Comparison of ENCODE assay signal across 1 cellular context in genomic region chr6:43489277-43490072, GRCh38.
TF ChIP-seq lines count a peak whose summit lies in the region.

No MANE protein-coding gene starts in this region.

TF ChIP-seq in HepG2, 621 proteins besides CTCF, POLR2A, EP300 and RAD21 (continued from another document and continues in another):
- TF ChIP-seq MNT (IDR thresholded peaks at IDR 0.05), result no peak
- 0 out of 2 replicates have a peak, but pooled peaks have one; percentile 67 for TF ChIP-seq SRY (CRISPR knock-in tag; IDR thresholded peaks at IDR 0.05)
- TF ChIP-seq NRL (CRISPR knock-in tag; IDR thresholded peaks at IDR 0.05; ENCODE audit: borderline replicate concordance), result peak; percentile 92
- TF ChIP-seq ZMAT3 (CRISPR knock-in tag; conservative IDR thresholded peaks at IDR 0.05), result 0 out of 2 replicates have a peak, but pooled peaks have one; percentile 61
- no peak for TF ChIP-seq PAF1 (CRISPR knock-in tag; IDR thresholded peaks at IDR 0.05)
- no peak for TF ChIP-seq HCFC1 (IDR thresholded peaks at IDR 0.05; ENCODE audit: low read depth, low read length)
- TF ChIP-seq FOXK2 (IDR thresholded peaks at IDR 0.05), result no peak
- TF ChIP-seq ZNF747 (CRISPR knock-in tag; IDR thresholded peaks at IDR 0.05; ENCODE audit: borderline replicate concordance), result 0 out of 2 replicates have a peak, but pooled peaks have one; percentile 3
- TF ChIP-seq, protein P1, sequence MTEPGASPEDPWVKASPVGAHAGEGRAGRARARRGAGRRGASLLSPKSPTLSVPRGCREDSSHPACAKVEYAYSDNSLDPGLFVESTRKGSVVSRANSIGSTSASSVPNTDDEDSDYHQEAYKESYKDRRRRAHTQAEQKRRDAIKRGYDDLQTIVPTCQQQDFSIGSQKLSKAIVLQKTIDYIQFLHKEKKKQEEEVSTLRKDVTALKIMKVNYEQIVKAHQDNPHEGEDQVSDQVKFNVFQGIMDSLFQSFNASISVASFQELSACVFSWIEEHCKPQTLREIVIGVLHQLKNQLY (CRISPR knock-in tag; IDR thresholded peaks at IDR 0.05), result no peak
- peak; percentile 69 for TF ChIP-seq ZNF331 (CRISPR knock-in tag; IDR thresholded peaks at IDR 0.05)
- TF ChIP-seq ZNF546 (CRISPR knock-in tag; conservative IDR thresholded peaks at IDR 0.05), result no peak
- TF ChIP-seq NFATC3 (CRISPR knock-in tag; IDR thresholded peaks at IDR 0.05), result no peak
- TF ChIP-seq ELF1 (CRISPR knock-in tag; IDR thresholded peaks at IDR 0.05), result no peak
- TF ChIP-seq THYN1 (CRISPR knock-in tag; IDR thresholded peaks at IDR 0.05; ENCODE audit: borderline replicate concordance, low read depth), result no peak
- TF ChIP-seq ZBTB20 (CRISPR knock-in tag; IDR thresholded peaks at IDR 0.05; ENCODE audit: borderline replicate concordance, low read depth), result no peak
- 0 out of 2 replicates have a peak, but pooled peaks have one; percentile 20 for TF ChIP-seq ZNF235 (CRISPR knock-in tag; IDR thresholded peaks at IDR 0.05; ENCODE audit: borderline replicate concordance)
- TF ChIP-seq ZNF280B (CRISPR knock-in tag; IDR thresholded peaks at IDR 0.05; ENCODE audit: borderline replicate concordance), result peak; percentile 77; the same call in 1 of the 2 replicates
- TF ChIP-seq, protein P2, sequence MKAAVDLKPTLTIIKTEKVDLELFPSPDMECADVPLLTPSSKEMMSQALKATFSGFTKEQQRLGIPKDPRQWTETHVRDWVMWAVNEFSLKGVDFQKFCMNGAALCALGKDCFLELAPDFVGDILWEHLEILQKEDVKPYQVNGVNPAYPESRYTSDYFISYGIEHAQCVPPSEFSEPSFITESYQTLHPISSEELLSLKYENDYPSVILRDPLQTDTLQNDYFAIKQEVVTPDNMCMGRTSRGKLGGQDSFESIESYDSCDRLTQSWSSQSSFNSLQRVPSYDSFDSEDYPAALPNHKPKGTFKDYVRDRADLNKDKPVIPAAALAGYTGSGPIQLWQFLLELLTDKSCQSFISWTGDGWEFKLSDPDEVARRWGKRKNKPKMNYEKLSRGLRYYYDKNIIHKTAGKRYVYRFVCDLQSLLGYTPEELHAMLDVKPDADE (CRISPR knock-in tag; IDR thresholded peaks at IDR 0.05), result no peak
- no peak for TF ChIP-seq NR2F1 (CRISPR knock-in tag; IDR thresholded peaks at IDR 0.05)
- TF ChIP-seq, protein P3, sequence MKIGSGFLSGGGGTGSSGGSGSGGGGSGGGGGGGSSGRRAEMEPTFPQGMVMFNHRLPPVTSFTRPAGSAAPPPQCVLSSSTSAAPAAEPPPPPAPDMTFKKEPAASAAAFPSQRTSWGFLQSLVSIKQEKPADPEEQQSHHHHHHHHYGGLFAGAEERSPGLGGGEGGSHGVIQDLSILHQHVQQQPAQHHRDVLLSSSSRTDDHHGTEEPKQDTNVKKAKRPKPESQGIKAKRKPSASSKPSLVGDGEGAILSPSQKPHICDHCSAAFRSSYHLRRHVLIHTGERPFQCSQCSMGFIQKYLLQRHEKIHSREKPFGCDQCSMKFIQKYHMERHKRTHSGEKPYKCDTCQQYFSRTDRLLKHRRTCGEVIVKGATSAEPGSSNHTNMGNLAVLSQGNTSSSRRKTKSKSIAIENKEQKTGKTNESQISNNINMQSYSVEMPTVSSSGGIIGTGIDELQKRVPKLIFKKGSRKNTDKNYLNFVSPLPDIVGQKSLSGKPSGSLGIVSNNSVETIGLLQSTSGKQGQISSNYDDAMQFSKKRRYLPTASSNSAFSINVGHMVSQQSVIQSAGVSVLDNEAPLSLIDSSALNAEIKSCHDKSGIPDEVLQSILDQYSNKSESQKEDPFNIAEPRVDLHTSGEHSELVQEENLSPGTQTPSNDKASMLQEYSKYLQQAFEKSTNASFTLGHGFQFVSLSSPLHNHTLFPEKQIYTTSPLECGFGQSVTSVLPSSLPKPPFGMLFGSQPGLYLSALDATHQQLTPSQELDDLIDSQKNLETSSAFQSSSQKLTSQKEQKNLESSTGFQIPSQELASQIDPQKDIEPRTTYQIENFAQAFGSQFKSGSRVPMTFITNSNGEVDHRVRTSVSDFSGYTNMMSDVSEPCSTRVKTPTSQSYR (CRISPR knock-in tag; IDR thresholded peaks at IDR 0.05; ENCODE audit: borderline replicate concordance), result 0 out of 2 replicates have a peak, but pooled peaks have one; percentile 12
- TF ChIP-seq HNRNPLL (IDR thresholded peaks at IDR 0.05; ENCODE audit: low read depth, low read length, poor library complexity, severe bottlenecking), result no peak
- TF ChIP-seq ZKSCAN1 (IDR thresholded peaks at IDR 0.05; ENCODE audit: low read length), result no peak
- TF ChIP-seq ZNF543 (CRISPR knock-in tag; IDR thresholded peaks at IDR 0.05), result no peak
- TF ChIP-seq ZNF558 (CRISPR knock-in tag; IDR thresholded peaks at IDR 0.05; ENCODE audit: borderline replicate concordance), result no peak
- no peak for TF ChIP-seq REPIN1 (CRISPR knock-in tag; IDR thresholded peaks at IDR 0.05; ENCODE audit: borderline replicate concordance, low read depth)
- no peak for TF ChIP-seq PRPF4 (IDR thresholded peaks at IDR 0.05; ENCODE audit: low read depth, low read length, poor library complexity, severe bottlenecking)
- no peak for TF ChIP-seq GTF3A (CRISPR knock-in tag; conservative IDR thresholded peaks at IDR 0.05)
- no peak for TF ChIP-seq MEIS1 (CRISPR knock-in tag; IDR thresholded peaks at IDR 0.05; ENCODE audit: borderline replicate concordance)
- TF ChIP-seq BHLHE40 (IDR thresholded peaks at IDR 0.05; ENCODE audit: low read length), result peak; percentile 25; the same call in 1 of the 2 replicates
- 0 out of 2 replicates have a peak, but pooled peaks have one; percentile 17 for TF ChIP-seq ZNF761 (CRISPR knock-in tag; conservative IDR thresholded peaks at IDR 0.05)
- TF ChIP-seq ZBTB49 (CRISPR knock-in tag; IDR thresholded peaks at IDR 0.05; ENCODE audit: borderline replicate concordance), result no peak
- TF ChIP-seq IRX3 (CRISPR knock-in tag; IDR thresholded peaks at IDR 0.05; ENCODE audit: borderline replicate concordance, low read depth), result 0 out of 2 replicates have a peak, but pooled peaks have one; percentile 10
- no peak for TF ChIP-seq CENPX (CRISPR knock-in tag; IDR thresholded peaks at IDR 0.05)
- TF ChIP-seq SRF (IDR thresholded peaks at IDR 0.05; ENCODE audit: low read depth, low read length), result no peak
- no peak for TF ChIP-seq ZNF639 (CRISPR knock-in tag; conservative IDR thresholded peaks at IDR 0.05)
- TF ChIP-seq ZNF12 (CRISPR knock-in tag; IDR thresholded peaks at IDR 0.05), result 0 out of 2 replicates have a peak, but pooled peaks have one; percentile 24
- no peak for TF ChIP-seq ZZZ3 (CRISPR knock-in tag; IDR thresholded peaks at IDR 0.05; ENCODE audit: borderline replicate concordance)
- TF ChIP-seq ZNF891 (CRISPR knock-in tag; IDR thresholded peaks at IDR 0.05), result 0 out of 2 replicates have a peak, but pooled peaks have one; percentile 56
- TF ChIP-seq PHF5A (CRISPR knock-in tag; IDR thresholded peaks at IDR 0.05; ENCODE audit: low read depth, unreplicated experiment), result no peak
- TF ChIP-seq MYNN (CRISPR knock-in tag; IDR thresholded peaks at IDR 0.05; ENCODE audit: low read depth), result no peak
- no peak for TF ChIP-seq CEBPG (CRISPR knock-in tag; IDR thresholded peaks at IDR 0.05)
- TF ChIP-seq HNRNPL (IDR thresholded peaks at IDR 0.05; ENCODE audit: low read depth, low read length), result peak; percentile 96
- TF ChIP-seq ZNF605 (CRISPR knock-in tag; IDR thresholded peaks at IDR 0.05), result no peak
- peak; percentile 4 for TF ChIP-seq UBTF (CRISPR knock-in tag; IDR thresholded peaks at IDR 0.05)
- 0 out of 2 replicates have a peak, but pooled peaks have one; percentile 2 for TF ChIP-seq KMT2A (CRISPR knock-in tag; IDR thresholded peaks at IDR 0.05)
- TF ChIP-seq PATZ1 (CRISPR knock-in tag; IDR thresholded peaks at IDR 0.05), result peak; percentile 11; the same call in 1 of the 2 replicates
